1 cellular context compared by ENCODE assay signal in the genomic region with DNA sequence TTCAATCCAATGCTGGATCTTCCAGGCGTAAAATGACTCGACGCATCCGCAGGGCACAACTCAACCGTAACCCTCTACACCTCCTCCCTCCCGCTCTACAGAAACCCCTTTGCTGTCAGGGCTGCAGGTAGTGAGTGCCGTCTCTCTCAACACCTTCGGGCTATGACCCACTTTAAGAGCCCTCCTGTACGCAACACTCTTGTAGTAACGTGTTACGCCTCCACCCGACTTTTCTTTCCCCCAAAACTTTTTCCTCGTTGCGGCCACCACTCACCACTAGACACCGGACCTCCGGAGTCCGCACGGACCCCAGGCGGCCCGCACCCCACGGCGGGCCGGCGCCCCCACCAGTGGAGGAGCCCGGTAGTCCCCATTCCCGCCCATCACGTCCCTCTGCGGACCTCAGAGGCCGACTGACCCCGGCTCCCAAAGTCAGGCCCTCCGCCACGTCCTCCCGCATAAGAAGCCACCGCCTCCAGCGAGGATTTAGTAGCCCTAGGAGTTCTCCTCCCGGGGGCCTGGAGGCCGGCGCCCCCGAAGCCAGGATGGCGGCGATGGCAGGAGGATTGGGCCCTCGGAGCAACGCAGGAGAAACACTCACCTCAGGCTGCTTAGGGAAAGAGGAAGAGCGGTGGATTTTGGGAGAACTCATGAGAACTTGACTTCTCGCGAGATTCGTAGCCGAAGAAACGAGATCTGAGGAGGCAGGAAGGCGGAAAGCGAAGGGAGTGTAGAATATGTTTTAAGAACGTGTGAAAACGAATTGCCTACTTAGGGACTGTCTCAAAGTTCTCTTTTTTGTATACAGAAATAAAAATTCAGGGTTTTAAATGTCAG.
A peak's percentile ranks its signal among the peaks of the same experiment; 100 is the strongest.
TF ChIP-seq lines count a peak whose summit lies in the region.

A gene (minus strand): TSS at position 609 of the 837 bp plus-strand sequence.

TF ChIP-seq in K562, 482 proteins besides CTCF, POLR2A, EP300 and RAD21 (continued from another document and continues in another):
- TF ChIP-seq, protein P1, sequence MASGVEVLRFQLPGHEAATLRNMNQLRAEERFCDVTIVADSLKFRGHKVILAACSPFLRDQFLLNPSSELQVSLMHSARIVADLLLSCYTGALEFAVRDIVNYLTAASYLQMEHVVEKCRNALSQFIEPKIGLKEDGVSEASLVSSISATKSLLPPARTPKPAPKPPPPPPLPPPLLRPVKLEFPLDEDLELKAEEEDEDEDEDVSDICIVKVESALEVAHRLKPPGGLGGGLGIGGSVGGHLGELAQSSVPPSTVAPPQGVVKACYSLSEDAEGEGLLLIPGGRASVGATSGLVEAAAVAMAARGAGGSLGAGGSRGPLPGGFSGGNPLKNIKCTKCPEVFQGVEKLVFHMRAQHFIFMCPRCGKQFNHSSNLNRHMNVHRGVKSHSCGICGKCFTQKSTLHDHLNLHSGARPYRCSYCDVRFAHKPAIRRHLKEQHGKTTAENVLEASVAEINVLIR (CRISPR knock-in tag; IDR thresholded peaks at IDR 0.05) = no peak
- TF ChIP-seq, protein P2, sequence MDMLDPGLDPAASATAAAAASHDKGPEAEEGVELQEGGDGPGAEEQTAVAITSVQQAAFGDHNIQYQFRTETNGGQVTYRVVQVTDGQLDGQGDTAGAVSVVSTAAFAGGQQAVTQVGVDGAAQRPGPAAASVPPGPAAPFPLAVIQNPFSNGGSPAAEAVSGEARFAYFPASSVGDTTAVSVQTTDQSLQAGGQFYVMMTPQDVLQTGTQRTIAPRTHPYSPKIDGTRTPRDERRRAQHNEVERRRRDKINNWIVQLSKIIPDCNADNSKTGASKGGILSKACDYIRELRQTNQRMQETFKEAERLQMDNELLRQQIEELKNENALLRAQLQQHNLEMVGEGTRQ (CRISPR knock-in tag; IDR thresholded peaks at IDR 0.05) = no peak
- no peak for TF ChIP-seq PTBP1 (IDR thresholded peaks at IDR 0.05; ENCODE audit: low read depth, low read length)
- TF ChIP-seq, protein P3, sequence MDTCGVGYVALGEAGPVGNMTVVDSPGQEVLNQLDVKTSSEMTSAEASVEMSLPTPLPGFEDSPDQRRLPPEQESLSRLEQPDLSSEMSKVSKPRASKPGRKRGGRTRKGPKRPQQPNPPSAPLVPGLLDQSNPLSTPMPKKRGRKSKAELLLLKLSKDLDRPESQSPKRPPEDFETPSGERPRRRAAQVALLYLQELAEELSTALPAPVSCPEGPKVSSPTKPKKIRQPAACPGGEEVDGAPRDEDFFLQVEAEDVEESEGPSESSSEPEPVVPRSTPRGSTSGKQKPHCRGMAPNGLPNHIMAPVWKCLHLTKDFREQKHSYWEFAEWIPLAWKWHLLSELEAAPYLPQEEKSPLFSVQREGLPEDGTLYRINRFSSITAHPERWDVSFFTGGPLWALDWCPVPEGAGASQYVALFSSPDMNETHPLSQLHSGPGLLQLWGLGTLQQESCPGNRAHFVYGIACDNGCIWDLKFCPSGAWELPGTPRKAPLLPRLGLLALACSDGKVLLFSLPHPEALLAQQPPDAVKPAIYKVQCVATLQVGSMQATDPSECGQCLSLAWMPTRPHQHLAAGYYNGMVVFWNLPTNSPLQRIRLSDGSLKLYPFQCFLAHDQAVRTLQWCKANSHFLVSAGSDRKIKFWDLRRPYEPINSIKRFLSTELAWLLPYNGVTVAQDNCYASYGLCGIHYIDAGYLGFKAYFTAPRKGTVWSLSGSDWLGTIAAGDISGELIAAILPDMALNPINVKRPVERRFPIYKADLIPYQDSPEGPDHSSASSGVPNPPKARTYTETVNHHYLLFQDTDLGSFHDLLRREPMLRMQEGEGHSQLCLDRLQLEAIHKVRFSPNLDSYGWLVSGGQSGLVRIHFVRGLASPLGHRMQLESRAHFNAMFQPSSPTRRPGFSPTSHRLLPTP (IDR thresholded peaks at IDR 0.05; ENCODE audit: borderline replicate concordance, extremely low read depth, insufficient read length) = no peak
- TF ChIP-seq ZNF699 (CRISPR knock-in tag; IDR thresholded peaks at IDR 0.05; ENCODE audit: insufficient replicate concordance) = no peak
- TF ChIP-seq RBBP5 (IDR thresholded peaks at IDR 0.05; ENCODE audit: borderline replicate concordance, insufficient read depth, low read length, poor library complexity, severe bottlenecking) = peak; percentile 95
- no peak for TF ChIP-seq TGIF2 (CRISPR knock-in tag; IDR thresholded peaks at IDR 0.05)
- TF ChIP-seq MED1 (CRISPR knock-in tag; IDR thresholded peaks at IDR 0.05; ENCODE audit: borderline replicate concordance) = no peak
- TF ChIP-seq, protein P4, sequence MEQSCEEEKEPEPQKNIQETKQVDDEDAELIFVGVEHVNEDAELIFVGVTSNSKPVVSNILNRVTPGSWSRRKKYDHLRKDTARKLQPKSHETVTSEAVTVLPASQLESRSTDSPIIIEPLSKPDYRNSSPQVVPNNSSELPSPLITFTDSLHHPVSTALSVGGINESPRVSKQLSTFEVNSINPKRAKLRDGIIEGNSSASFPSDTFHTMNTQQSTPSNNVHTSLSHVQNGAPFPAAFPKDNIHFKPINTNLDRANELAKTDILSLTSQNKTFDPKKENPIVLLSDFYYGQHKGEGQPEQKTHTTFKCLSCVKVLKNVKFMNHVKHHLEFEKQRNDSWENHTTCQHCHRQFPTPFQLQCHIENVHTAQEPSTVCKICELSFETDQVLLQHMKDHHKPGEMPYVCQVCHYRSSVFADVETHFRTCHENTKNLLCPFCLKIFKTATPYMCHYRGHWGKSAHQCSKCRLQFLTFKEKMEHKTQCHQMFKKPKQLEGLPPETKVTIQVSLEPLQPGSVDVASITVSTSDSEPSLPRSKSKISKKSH (CRISPR knock-in tag; IDR thresholded peaks at IDR 0.05) = no peak
- no peak; the same call in 1 of the 2 replicates for TF ChIP-seq CC2D1A (IDR thresholded peaks at IDR 0.05)
- TF ChIP-seq, protein P5, sequence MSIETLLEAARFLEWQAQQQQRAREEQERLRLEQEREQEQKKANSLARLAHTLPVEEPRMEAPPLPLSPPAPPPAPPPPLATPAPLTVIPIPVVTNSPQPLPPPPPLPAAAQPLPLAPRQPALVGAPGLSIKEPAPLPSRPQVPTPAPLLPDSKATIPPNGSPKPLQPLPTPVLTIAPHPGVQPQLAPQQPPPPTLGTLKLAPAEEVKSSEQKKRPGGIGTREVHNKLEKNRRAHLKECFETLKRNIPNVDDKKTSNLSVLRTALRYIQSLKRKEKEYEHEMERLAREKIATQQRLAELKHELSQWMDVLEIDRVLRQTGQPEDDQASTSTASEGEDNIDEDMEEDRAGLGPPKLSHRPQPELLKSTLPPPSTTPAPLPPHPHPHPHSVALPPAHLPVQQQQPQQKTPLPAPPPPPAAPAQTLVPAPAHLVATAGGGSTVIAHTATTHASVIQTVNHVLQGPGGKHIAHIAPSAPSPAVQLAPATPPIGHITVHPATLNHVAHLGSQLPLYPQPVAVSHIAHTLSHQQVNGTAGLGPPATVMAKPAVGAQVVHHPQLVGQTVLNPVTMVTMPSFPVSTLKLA (conservative IDR thresholded peaks at IDR 0.05) = peak; percentile 46 to 55; a peak in 2 of 4 replicates
- TF ChIP-seq MTA1 (IDR thresholded peaks at IDR 0.05; ENCODE audit: borderline replicate concordance) = no peak
- no peak for TF ChIP-seq HMG20A (CRISPR knock-in tag; conservative IDR thresholded peaks at IDR 0.05)
- no peak for TF ChIP-seq ZC3H8 (IDR thresholded peaks at IDR 0.05)
- TF ChIP-seq ZFP36 (IDR thresholded peaks at IDR 0.05; ENCODE audit: low read depth, low read length, partially characterized antibody) = no peak
- peak; percentile 97 for TF ChIP-seq BRD4 (IDR thresholded peaks at IDR 0.05)
- TF ChIP-seq PHTF2 (CRISPR knock-in tag; IDR thresholded peaks at IDR 0.05) = no peak
- TF ChIP-seq CHD2 (IDR thresholded peaks at IDR 0.05; ENCODE audit: low read depth, low read length) = peak; percentile 98
- no peak for TF ChIP-seq ZBTB8A (IDR thresholded peaks at IDR 0.05; ENCODE audit: partially characterized antibody)
- TF ChIP-seq, protein P6, sequence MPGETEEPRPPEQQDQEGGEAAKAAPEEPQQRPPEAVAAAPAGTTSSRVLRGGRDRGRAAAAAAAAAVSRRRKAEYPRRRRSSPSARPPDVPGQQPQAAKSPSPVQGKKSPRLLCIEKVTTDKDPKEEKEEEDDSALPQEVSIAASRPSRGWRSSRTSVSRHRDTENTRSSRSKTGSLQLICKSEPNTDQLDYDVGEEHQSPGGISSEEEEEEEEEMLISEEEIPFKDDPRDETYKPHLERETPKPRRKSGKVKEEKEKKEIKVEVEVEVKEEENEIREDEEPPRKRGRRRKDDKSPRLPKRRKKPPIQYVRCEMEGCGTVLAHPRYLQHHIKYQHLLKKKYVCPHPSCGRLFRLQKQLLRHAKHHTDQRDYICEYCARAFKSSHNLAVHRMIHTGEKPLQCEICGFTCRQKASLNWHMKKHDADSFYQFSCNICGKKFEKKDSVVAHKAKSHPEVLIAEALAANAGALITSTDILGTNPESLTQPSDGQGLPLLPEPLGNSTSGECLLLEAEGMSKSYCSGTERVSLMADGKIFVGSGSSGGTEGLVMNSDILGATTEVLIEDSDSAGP (CRISPR knock-in tag; IDR thresholded peaks at IDR 0.05) = no peak
- TF ChIP-seq ZBTB7A (IDR thresholded peaks at IDR 0.05; ENCODE audit: borderline replicate concordance, control insufficient read depth, low read depth, low read length) = no peak
- no peak; a peak in 1 of 4 replicates for TF ChIP-seq MAZ (CRISPR knock-in tag; conservative IDR thresholded peaks at IDR 0.05 in 1 of 2, IDR thresholded peaks at IDR 0.05 in 1 of 2)
- TF ChIP-seq NCOA2 (IDR thresholded peaks at IDR 0.05; ENCODE audit: partially characterized antibody in 2 of 2) = peak in 1 of 2 experiments; percentile 98
- no peak for TF ChIP-seq EGR1 (conservative IDR thresholded peaks at IDR 0.05)
- no peak for TF ChIP-seq CHCHD3 (CRISPR knock-in tag; IDR thresholded peaks at IDR 0.05)
- no peak for TF ChIP-seq SNIP1 (IDR thresholded peaks at IDR 0.05; ENCODE audit: low read depth)
- TF ChIP-seq, protein P7, sequence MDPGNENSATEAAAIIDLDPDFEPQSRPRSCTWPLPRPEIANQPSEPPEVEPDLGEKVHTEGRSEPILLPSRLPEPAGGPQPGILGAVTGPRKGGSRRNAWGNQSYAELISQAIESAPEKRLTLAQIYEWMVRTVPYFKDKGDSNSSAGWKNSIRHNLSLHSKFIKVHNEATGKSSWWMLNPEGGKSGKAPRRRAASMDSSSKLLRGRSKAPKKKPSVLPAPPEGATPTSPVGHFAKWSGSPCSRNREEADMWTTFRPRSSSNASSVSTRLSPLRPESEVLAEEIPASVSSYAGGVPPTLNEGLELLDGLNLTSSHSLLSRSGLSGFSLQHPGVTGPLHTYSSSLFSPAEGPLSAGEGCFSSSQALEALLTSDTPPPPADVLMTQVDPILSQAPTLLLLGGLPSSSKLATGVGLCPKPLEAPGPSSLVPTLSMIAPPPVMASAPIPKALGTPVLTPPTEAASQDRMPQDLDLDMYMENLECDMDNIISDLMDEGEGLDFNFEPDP (CRISPR knock-in tag; IDR thresholded peaks at IDR 0.05) = no peak
- no peak for TF ChIP-seq ZNF589 (CRISPR knock-in tag; IDR thresholded peaks at IDR 0.05; ENCODE audit: low read depth)
- TF ChIP-seq, protein P8, sequence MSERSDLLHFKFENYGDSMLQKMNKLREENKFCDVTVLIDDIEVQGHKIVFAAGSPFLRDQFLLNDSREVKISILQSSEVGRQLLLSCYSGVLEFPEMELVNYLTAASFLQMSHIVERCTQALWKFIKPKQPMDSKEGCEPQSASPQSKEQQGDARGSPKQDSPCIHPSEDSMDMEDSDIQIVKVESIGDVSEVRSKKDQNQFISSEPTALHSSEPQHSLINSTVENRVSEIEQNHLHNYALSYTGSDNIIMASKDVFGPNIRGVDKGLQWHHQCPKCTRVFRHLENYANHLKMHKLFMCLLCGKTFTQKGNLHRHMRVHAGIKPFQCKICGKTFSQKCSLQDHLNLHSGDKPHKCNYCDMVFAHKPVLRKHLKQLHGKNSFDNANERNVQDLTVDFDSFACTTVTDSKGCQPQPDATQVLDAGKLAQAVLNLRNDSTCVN (CRISPR knock-in tag; IDR thresholded peaks at IDR 0.05) = no peak
- TF ChIP-seq, protein P9, sequence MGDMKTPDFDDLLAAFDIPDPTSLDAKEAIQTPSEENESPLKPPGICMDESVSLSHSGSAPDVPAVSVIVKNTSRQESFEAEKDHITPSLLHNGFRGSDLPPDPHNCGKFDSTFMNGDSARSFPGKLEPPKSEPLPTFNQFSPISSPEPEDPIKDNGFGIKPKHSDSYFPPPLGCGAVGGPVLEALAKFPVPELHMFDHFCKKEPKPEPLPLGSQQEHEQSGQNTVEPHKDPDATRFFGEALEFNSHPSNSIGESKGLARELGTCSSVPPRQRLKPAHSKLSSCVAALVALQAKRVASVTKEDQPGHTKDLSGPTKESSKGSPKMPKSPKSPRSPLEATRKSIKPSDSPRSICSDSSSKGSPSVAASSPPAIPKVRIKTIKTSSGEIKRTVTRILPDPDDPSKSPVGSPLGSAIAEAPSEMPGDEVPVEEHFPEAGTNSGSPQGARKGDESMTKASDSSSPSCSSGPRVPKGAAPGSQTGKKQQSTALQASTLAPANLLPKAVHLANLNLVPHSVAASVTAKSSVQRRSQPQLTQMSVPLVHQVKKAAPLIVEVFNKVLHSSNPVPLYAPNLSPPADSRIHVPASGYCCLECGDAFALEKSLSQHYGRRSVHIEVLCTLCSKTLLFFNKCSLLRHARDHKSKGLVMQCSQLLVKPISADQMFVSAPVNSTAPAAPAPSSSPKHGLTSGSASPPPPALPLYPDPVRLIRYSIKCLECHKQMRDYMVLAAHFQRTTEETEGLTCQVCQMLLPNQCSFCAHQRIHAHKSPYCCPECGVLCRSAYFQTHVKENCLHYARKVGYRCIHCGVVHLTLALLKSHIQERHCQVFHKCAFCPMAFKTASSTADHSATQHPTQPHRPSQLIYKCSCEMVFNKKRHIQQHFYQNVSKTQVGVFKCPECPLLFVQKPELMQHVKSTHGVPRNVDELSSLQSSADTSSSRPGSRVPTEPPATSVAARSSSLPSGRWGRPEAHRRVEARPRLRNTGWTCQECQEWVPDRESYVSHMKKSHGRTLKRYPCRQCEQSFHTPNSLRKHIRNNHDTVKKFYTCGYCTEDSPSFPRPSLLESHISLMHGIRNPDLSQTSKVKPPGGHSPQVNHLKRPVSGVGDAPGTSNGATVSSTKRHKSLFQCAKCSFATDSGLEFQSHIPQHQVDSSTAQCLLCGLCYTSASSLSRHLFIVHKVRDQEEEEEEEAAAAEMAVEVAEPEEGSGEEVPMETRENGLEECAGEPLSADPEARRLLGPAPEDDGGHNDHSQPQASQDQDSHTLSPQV (IDR thresholded peaks at IDR 0.05) = no peak
- peak; percentile 44 for TF ChIP-seq ASH1L (IDR thresholded peaks at IDR 0.05; ENCODE audit: borderline replicate concordance, low read depth, partially characterized antibody)
- TF ChIP-seq U2AF2 (optimal IDR thresholded peaks at IDR 0.05; ENCODE audit: low read depth, low read length) = no peak
- no peak for TF ChIP-seq ARNT (IDR thresholded peaks at IDR 0.05)
- TF ChIP-seq SRSF1 (IDR thresholded peaks at IDR 0.05; ENCODE audit: low read depth, low read length) = no peak
- TF ChIP-seq NBN (IDR thresholded peaks at IDR 0.05; ENCODE audit: low read depth) = peak; percentile 52; the same call in 1 of the 2 replicates
- TF ChIP-seq RNF2 (IDR thresholded peaks at IDR 0.05) = 0 out of 2 replicates have a peak, but pooled peaks have one; percentile 28
- TF ChIP-seq, protein P10, sequence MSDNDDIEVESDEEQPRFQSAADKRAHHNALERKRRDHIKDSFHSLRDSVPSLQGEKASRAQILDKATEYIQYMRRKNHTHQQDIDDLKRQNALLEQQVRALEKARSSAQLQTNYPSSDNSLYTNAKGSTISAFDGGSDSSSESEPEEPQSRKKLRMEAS (CRISPR knock-in tag; IDR thresholded peaks at IDR 0.05) = no peak
- TF ChIP-seq, protein P11, sequence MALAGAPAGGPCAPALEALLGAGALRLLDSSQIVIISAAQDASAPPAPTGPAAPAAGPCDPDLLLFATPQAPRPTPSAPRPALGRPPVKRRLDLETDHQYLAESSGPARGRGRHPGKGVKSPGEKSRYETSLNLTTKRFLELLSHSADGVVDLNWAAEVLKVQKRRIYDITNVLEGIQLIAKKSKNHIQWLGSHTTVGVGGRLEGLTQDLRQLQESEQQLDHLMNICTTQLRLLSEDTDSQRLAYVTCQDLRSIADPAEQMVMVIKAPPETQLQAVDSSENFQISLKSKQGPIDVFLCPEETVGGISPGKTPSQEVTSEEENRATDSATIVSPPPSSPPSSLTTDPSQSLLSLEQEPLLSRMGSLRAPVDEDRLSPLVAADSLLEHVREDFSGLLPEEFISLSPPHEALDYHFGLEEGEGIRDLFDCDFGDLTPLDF (CRISPR knock-in tag; IDR thresholded peaks at IDR 0.05) = no peak
- TF ChIP-seq TBP (optimal IDR thresholded peaks at IDR 0.05; ENCODE audit: low read depth, low read length) = peak; percentile 97
